ENCODE assay signal across 8 cellular contexts in the genomic region with DNA sequence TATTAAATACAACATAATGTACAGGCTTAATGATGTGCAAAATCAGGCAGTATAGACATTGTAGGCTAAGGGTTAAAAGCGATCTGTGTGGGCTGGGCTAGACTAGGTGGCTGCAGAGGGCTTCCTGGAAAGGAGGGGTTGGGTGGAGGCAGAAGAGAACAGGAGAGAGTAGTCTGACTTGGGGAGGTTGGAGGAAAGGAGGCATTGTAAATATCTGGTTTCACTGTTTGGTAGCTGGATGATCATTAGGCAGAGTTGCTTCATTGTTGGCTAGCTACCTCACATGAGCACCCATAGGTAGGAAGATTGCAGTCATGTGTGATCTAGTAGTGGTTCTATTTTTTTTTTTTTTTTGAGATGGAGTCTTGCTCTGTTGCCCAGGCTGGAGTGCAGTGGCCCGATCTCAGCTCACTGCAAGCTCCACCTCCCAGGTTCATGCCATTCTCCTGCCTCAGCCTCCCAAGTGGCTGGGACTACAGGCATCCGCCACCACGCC. TPM values are rescaled to one million over a fixed set of nuclear protein-coding genes. Genes with fewer than 3 reads are reported as not detected.
DNase-seq lines count a peak whose midpoint lies in the region; TF ChIP-seq lines count a peak whose summit lies in the region.
"Not testable (repeated sequence)": the region's sequence is repeated elsewhere in the genome, so short reads cannot be mapped to it uniquely, and the experiment has no call there.
"Had no signal": no experiment of that assay in that cellular context is flagged by ENCODE, and none has a peak within 500 bp of the region (broad histone marks: within the 10 kb centered on the region; RNA-seq: fewer than 3 reads in every experiment).

No MANE protein-coding gene starts in this region.

- H3K4me1 ChIP-seq in prostate gland (replicated peaks), result peaks cover 26% of the 10 kb centered on the region

- H3K4me1 Mint-ChIP-seq in IgD-negative memory B cell (peaks cover 60 to 73% (median 73%) of the 10 kb centered on the region in 3 donors), immature natural killer cell (peaks cover 94 to 95% of the 10 kb centered on the region in 2 donors)
- H3K4me1 Mint-ChIP-seq in activated naive CD4-positive, alpha-beta T cell treated with anti-CD3 and anti-CD28 coated beads, Interleukin-2, amount 50 U/mL, for 24 hours, result peaks cover 83% of the 10 kb centered on the region

- DNase-seq in GM06990 (ENCODE audit: extremely low read depth, insufficient read length), result not testable (repeated sequence)
- peak; percentile 10 for DNase-seq in NOMO-1 treated with DMSO at 0.1 percent for 48 hours (lab: John Stamatoyannopoulos, UW; ENCODE audit: unreplicated experiment)
- peak; percentile 34 to 51 for DNase-seq in activated CD4-positive, alpha-beta T cell treated with anti-CD3 and anti-CD28 coated beads for 4 hours
- DNase-seq in immature natural killer cell, result peak in 2 of 3 donors; percentile 21 to 33
- DNase-seq in prostate gland (ENCODE audit: low spot score), result peak; percentile 35

- not testable (repeated sequence) for H3K9me3 ChIP-seq in prostate gland

- H3K36me3 ChIP-seq in GM06990 (ENCODE audit: control insufficient read depth, insufficient read depth, low read length); prostate gland: not testable (repeated sequence)

- H3K27ac ChIP-seq in prostate gland, result not testable (repeated sequence)

- TF ChIP-seq POLR2A in prostate gland (IDR thresholded peaks at IDR 0.05), result not testable (repeated sequence)

- H3K27me3 Mint-ChIP-seq in IgD-negative memory B cell; activated naive CD4-positive, alpha-beta T cell treated with anti-CD3 and anti-CD28 coated beads, Interleukin-2, amount 50 U/mL, for 24 hours; immature natural killer cell (ENCODE audit: low read depth in 3 of 3): not testable (repeated sequence)

- H3K4me3 Mint-ChIP-seq in IgD-negative memory B cell (peak overlapping the region; percentile 6 to 91 (median 32)), immature natural killer cell (peak overlapping the region; percentile 93 to 98 (median 96))
- peak overlapping the region; percentile 98 for H3K4me3 Mint-ChIP-seq in activated naive CD4-positive, alpha-beta T cell treated with anti-CD3 and anti-CD28 coated beads, Interleukin-2, amount 50 U/mL, for 24 hours

- intact Hi-C loops in prostate gland (cut with DNase I), result not testable (repeated sequence)

- peak overlapping the region; percentile 12 for H3K4me3 ChIP-seq in GM06990 (replicated peaks; ENCODE audit: low read depth, low read length)
- not testable (repeated sequence) for H3K4me3 ChIP-seq in prostate gland

- not testable (repeated sequence) for TF ChIP-seq CTCF in GM06990 (IDR thresholded peaks at IDR 0.05; ENCODE audit: insufficient read depth, low read length, poor library complexity, severe bottlenecking); prostate gland (IDR thresholded peaks at IDR 0.05)

- H3K27me3 ChIP-seq in GM06990 (replicated peaks; ENCODE audit: control insufficient read depth, insufficient read depth, low read length); prostate gland (replicated peaks; ENCODE audit: insufficient read depth): not testable (repeated sequence)

- H3K36me3 Mint-ChIP-seq in IgD-negative memory B cell; activated naive CD4-positive, alpha-beta T cell treated with anti-CD3 and anti-CD28 coated beads, Interleukin-2, amount 50 U/mL, for 24 hours; immature natural killer cell: not testable (repeated sequence)

- WGBS in prostate gland, result 81% methylated on average over 4 of the region's 4 CpGs

- not testable (repeated sequence) for H3K9me3 Mint-ChIP-seq in IgD-negative memory B cell; activated naive CD4-positive, alpha-beta T cell treated with anti-CD3 and anti-CD28 coated beads, Interleukin-2, amount 50 U/mL, for 24 hours; immature natural killer cell

- H3K27ac Mint-ChIP-seq in IgD-negative memory B cell (peak overlapping the region in 2 of 3 donors; percentile 21 to 41), immature natural killer cell (peak overlapping the region; percentile 41 to 89 (median 82))
- H3K27ac Mint-ChIP-seq in activated naive CD4-positive, alpha-beta T cell treated with anti-CD3 and anti-CD28 coated beads, Interleukin-2, amount 50 U/mL, for 24 hours, result peak overlapping the region; percentile 89

RNA-seq across cellular contexts. Expression of gene STIM1, which starts 5.5 kb away (rescaled TPM):
- polyA plus RNA-seq in IgD-negative memory B cell (22.1 TPM), immature natural killer cell (10 to 100 TPM; 28.7 to 53.1 (median 45.5) TPM)
- 10 to 100 TPM; 34.1 to 65.0 TPM for total RNA-seq in prostate gland

RNA-seq across cellular contexts. Expression of gene RHOG, which starts 20.2 kb away (rescaled TPM):
- polyA plus RNA-seq in IgD-negative memory B cell, result 199 TPM
- 100 to 1,000 TPM; 167 to 292 (median 199) TPM for polyA plus RNA-seq in immature natural killer cell
- total RNA-seq in prostate gland, result 10 to 100 TPM; 41.1 to 56.4 TPM
- polyA plus RNA-seq: neural cell had no signal

RNA-seq across cellular contexts. Expression of gene PGAP2, which starts 52.6 kb away (rescaled TPM):
- 20.1 TPM for polyA plus RNA-seq in IgD-negative memory B cell
- polyA plus RNA-seq in immature natural killer cell, result 10 to 100 TPM in 2 of 3 donors, not detected in 1; 10.7 to 16.1 TPM
- 10 to 100 TPM; 26.6 to 33.5 TPM for total RNA-seq in prostate gland

Comparison
In these comparisons a context has a peak if more than half of its experiments do, and no peak if none do; other contexts are left out.
1. H3K27ac Mint-ChIP-seq: peak in every context shown above with its lines; median percentile 89 in activated naive CD4-positive, alpha-beta T cell treated with anti-CD3 and anti-CD28 coated beads, Interleukin-2, amount 50 U/mL, for 24 hours; 82 in immature natural killer cell; 31 in IgD-negative memory B cell.
2. H3K4me3 Mint-ChIP-seq: peak in every context shown above with its lines; median percentile 98 in activated naive CD4-positive, alpha-beta T cell treated with anti-CD3 and anti-CD28 coated beads, Interleukin-2, amount 50 U/mL, for 24 hours; 96 in immature natural killer cell; 32 in IgD-negative memory B cell.